Comparison of ENCODE assay signal across 1 cellular context in the genomic region with DNA sequence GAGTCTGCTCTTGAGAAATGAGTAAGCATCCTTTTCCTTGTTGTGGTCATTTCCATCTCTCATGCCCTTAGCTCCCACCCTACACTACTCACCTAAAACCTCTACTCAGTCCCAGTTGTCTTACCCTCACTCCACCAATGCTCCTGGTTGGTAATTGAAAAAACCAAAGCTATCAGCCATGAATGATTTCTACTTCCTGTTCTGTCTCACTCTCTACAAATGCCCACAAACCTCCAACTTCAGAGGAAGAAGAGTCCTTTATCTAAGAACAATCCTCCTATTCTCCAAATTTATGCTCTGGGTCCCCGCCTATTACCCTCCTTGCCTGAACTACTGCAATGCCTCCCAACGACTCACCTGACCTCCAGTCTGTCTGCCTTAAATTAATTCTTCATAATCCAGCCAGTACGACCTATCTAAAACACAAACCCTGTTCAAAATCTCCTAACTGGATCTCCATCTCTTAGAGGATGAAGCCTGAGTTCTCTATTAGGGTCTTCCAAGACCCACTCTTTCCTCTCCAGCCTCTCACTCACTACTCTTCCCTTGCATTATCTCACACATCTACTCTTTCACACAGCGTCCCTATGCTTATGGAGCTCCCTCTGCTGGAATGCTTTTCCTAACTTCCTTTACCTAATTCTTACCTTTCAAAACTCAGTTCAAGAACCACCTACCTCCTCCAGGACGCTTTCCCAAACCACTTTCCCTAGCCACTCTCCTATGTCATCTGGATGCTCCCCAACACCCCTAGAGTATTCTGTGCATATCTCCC.
A peak's percentile ranks its signal among the peaks of the same experiment; 100 is the strongest.
TF ChIP-seq lines count a peak whose summit lies in the region.

No MANE protein-coding gene starts in this region.

TF ChIP-seq in HepG2, 621 proteins besides CTCF, POLR2A, EP300 and RAD21 (continued from another document and continues in another):
- no peak for TF ChIP-seq ZNF18 (CRISPR knock-in tag; IDR thresholded peaks at IDR 0.05; ENCODE audit: insufficient replicate concordance)
- peak; percentile 37; the same call in 1 of the 2 replicates for TF ChIP-seq KAT7 (CRISPR knock-in tag; IDR thresholded peaks at IDR 0.05; ENCODE audit: borderline replicate concordance)
- TF ChIP-seq, protein P1, sequence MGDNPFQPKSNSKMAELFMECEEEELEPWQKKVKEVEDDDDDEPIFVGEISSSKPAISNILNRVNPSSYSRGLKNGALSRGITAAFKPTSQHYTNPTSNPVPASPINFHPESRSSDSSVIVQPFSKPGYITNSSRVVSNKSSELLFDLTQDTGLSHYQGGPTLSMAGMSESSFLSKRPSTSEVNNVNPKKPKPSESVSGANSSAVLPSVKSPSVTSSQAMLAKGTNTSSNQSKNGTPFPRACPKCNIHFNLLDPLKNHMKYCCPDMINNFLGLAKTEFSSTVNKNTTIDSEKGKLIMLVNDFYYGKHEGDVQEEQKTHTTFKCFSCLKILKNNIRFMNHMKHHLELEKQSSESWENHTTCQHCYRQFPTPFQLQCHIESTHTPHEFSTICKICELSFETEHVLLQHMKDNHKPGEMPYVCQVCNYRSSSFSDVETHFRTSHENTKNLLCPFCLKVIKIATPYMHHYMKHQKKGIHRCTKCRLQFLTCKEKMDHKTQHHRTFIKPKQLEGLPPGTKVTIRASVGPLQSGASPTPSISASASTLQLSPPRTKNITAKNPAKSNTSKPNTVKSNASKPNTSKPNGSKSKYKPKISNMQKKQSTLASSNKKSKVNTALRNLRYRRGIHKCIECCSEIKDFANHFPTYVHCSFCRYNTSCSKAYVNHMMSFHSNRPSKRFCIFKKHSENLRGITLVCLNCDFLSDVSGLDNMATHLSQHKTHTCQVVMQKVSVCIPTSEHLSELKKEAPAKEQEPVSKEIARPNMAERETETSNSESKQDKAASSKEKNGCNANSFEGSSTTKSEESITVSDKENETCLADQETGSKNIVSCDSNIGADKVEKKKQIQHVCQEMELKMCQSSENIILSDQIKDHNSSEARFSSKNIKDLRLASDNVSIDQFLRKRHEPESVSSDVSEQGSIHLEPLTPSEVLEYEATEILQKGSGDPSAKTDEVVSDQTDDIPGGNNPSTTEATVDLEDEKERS (CRISPR knock-in tag; IDR thresholded peaks at IDR 0.05), result no peak
- TF ChIP-seq, protein P2, sequence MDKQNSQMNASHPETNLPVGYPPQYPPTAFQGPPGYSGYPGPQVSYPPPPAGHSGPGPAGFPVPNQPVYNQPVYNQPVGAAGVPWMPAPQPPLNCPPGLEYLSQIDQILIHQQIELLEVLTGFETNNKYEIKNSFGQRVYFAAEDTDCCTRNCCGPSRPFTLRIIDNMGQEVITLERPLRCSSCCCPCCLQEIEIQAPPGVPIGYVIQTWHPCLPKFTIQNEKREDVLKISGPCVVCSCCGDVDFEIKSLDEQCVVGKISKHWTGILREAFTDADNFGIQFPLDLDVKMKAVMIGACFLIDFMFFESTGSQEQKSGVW (CRISPR knock-in tag; IDR thresholded peaks at IDR 0.05; ENCODE audit: borderline replicate concordance), result 0 out of 2 replicates have a peak, but pooled peaks have one; percentile 65
- TF ChIP-seq, protein P3, sequence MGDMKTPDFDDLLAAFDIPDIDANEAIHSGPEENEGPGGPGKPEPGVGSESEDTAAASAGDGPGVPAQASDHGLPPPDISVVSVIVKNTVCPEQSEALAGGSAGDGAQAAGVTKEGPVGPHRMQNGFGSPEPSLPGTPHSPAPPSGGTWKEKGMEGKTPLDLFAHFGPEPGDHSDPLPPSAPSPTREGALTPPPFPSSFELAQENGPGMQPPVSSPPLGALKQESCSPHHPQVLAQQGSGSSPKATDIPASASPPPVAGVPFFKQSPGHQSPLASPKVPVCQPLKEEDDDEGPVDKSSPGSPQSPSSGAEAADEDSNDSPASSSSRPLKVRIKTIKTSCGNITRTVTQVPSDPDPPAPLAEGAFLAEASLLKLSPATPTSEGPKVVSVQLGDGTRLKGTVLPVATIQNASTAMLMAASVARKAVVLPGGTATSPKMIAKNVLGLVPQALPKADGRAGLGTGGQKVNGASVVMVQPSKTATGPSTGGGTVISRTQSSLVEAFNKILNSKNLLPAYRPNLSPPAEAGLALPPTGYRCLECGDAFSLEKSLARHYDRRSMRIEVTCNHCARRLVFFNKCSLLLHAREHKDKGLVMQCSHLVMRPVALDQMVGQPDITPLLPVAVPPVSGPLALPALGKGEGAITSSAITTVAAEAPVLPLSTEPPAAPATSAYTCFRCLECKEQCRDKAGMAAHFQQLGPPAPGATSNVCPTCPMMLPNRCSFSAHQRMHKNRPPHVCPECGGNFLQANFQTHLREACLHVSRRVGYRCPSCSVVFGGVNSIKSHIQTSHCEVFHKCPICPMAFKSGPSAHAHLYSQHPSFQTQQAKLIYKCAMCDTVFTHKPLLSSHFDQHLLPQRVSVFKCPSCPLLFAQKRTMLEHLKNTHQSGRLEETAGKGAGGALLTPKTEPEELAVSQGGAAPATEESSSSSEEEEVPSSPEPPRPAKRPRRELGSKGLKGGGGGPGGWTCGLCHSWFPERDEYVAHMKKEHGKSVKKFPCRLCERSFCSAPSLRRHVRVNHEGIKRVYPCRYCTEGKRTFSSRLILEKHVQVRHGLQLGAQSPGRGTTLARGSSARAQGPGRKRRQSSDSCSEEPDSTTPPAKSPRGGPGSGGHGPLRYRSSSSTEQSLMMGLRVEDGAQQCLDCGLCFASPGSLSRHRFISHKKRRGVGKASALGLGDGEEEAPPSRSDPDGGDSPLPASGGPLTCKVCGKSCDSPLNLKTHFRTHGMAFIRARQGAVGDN (CRISPR knock-in tag; IDR thresholded peaks at IDR 0.05), result no peak
- no peak; the same call in 1 of the 2 replicates for TF ChIP-seq TOPORS (CRISPR knock-in tag; IDR thresholded peaks at IDR 0.05)
- TF ChIP-seq, protein P4, sequence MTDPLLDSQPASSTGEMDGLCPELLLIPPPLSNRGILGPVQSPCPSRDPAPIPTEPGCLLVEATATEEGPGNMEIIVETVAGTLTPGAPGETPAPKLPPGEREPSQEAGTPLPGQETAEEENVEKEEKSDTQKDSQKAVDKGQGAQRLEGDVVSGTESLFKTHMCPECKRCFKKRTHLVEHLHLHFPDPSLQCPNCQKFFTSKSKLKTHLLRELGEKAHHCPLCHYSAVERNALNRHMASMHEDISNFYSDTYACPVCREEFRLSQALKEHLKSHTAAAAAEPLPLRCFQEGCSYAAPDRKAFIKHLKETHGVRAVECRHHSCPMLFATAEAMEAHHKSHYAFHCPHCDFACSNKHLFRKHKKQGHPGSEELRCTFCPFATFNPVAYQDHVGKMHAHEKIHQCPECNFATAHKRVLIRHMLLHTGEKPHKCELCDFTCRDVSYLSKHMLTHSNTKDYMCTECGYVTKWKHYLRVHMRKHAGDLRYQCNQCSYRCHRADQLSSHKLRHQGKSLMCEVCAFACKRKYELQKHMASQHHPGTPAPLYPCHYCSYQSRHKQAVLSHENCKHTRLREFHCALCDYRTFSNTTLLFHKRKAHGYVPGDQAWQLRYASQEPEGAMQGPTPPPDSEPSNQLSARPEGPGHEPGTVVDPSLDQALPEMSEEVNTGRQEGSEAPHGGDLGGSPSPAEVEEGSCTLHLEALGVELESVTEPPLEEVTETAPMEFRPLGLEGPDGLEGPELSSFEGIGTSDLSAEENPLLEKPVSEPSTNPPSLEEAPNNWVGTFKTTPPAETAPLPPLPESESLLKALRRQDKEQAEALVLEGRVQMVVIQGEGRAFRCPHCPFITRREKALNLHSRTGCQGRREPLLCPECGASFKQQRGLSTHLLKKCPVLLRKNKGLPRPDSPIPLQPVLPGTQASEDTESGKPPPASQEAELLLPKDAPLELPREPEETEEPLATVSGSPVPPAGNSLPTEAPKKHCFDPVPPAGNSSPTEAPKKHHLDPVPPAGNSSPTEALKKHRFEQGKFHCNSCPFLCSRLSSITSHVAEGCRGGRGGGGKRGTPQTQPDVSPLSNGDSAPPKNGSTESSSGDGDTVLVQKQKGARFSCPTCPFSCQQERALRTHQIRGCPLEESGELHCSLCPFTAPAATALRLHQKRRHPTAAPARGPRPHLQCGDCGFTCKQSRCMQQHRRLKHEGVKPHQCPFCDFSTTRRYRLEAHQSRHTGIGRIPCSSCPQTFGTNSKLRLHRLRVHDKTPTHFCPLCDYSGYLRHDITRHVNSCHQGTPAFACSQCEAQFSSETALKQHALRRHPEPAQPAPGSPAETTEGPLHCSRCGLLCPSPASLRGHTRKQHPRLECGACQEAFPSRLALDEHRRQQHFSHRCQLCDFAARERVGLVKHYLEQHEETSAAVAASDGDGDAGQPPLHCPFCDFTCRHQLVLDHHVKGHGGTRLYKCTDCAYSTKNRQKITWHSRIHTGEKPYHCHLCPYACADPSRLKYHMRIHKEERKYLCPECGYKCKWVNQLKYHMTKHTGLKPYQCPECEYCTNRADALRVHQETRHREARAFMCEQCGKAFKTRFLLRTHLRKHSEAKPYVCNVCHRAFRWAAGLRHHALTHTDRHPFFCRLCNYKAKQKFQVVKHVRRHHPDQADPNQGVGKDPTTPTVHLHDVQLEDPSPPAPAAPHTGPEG (CRISPR knock-in tag; IDR thresholded peaks at IDR 0.05), result 0 out of 2 replicates have a peak, but pooled peaks have one; percentile 61
- TF ChIP-seq NFYB (CRISPR knock-in tag; IDR thresholded peaks at IDR 0.05), result 0 out of 2 replicates have a peak, but pooled peaks have one; percentile 29
- TF ChIP-seq ZNF564 (CRISPR knock-in tag; IDR thresholded peaks at IDR 0.05), result no peak
- TF ChIP-seq ZNF543 (CRISPR knock-in tag; IDR thresholded peaks at IDR 0.05), result 0 out of 2 replicates have a peak, but pooled peaks have one; percentile 19
- 0 out of 2 replicates have a peak, but pooled peaks have one; percentile 57 for TF ChIP-seq ZMAT3 (CRISPR knock-in tag; conservative IDR thresholded peaks at IDR 0.05)
- TF ChIP-seq ZNF652 (CRISPR knock-in tag; IDR thresholded peaks at IDR 0.05; ENCODE audit: borderline replicate concordance, low read depth), result peak; percentile 54; the same call in 1 of the 2 replicates
- TF ChIP-seq, protein P5, sequence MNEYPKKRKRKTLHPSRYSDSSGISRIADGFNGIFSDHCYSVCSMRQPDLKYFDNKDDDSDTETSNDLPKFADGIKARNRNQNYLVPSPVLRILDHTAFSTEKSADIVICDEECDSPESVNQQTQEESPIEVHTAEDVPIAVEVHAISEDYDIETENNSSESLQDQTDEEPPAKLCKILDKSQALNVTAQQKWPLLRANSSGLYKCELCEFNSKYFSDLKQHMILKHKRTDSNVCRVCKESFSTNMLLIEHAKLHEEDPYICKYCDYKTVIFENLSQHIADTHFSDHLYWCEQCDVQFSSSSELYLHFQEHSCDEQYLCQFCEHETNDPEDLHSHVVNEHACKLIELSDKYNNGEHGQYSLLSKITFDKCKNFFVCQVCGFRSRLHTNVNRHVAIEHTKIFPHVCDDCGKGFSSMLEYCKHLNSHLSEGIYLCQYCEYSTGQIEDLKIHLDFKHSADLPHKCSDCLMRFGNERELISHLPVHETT (CRISPR knock-in tag; conservative IDR thresholded peaks at IDR 0.05), result peak; percentile 37; the same call in 1 of the 2 replicates
- peak; percentile 60 for TF ChIP-seq ZFX (CRISPR knock-in tag; IDR thresholded peaks at IDR 0.05; ENCODE audit: low read depth)
- TF ChIP-seq SIX1 (CRISPR knock-in tag; IDR thresholded peaks at IDR 0.05; ENCODE audit: borderline replicate concordance), result 0 out of 2 replicates have a peak, but pooled peaks have one; percentile 36
- no peak for TF ChIP-seq PITX1 (CRISPR knock-in tag; IDR thresholded peaks at IDR 0.05)
- no peak for TF ChIP-seq AHR (CRISPR knock-in tag; IDR thresholded peaks at IDR 0.05)
- TF ChIP-seq PRDM4 (CRISPR knock-in tag; IDR thresholded peaks at IDR 0.05; ENCODE audit: borderline replicate concordance), result 0 out of 2 replicates have a peak, but pooled peaks have one; percentile 47
- no peak; the same call in 1 of the 2 replicates for TF ChIP-seq KDM4B (CRISPR knock-in tag; IDR thresholded peaks at IDR 0.05)
- peak; percentile 81 for TF ChIP-seq MIER2 (CRISPR knock-in tag; IDR thresholded peaks at IDR 0.05)
- peak; percentile 29; the same call in 1 of the 2 replicates for TF ChIP-seq NCOA1 (CRISPR knock-in tag; IDR thresholded peaks at IDR 0.05)
- 0 out of 2 replicates have a peak, but pooled peaks have one; percentile 26 for TF ChIP-seq KLF9 (CRISPR knock-in tag; IDR thresholded peaks at IDR 0.05; ENCODE audit: low read depth)
- TF ChIP-seq SIX4 (CRISPR knock-in tag; IDR thresholded peaks at IDR 0.05), result peak; percentile 64; the same call in 1 of the 2 replicates
- TF ChIP-seq GATAD1 (CRISPR knock-in tag; IDR thresholded peaks at IDR 0.05), result peak; percentile 77; the same call in 1 of the 2 replicates
- peak; percentile 81 for TF ChIP-seq SAP130 (CRISPR knock-in tag; IDR thresholded peaks at IDR 0.05; ENCODE audit: low read depth)
